In genomic region chr1:70355111-70355407, GRCh38 we compare ENCODE assay signal across 8 cellular contexts. TPM values are rescaled to one million over a fixed set of nuclear protein-coding genes. Genes with fewer than 3 reads are reported as not detected.
DNase-seq lines count a peak whose midpoint lies in the region; ATAC-seq and TF ChIP-seq lines count a peak whose summit lies in the region.

No MANE protein-coding gene starts in this region.

- peaks cover 0 to 7% of the 10 kb centered on the region in 2 donors for H3K36me3 ChIP-seq in left lung

- H3K27ac Mint-ChIP-seq in activated CD4-positive, alpha-beta T cell treated with anti-CD3 and anti-CD28 coated beads, Interleukin-2, amount 10 ng/mL, durations not matched to agents 24 days and 14 days, result peak overlapping the region; percentile 97

- H3K4me1 Mint-ChIP-seq in activated CD4-positive, alpha-beta T cell treated with anti-CD3 and anti-CD28 coated beads, Interleukin-2, amount 10 ng/mL, durations not matched to agents 24 days and 14 days, result peaks cover 26% of the 10 kb centered on the region

- peak overlapping the region; percentile 77 to 79 for H3K4me3 ChIP-seq in left lung

- no peak for TF ChIP-seq CTCF in left lung (IDR thresholded peaks at IDR 0.05)

- H3K4me1 ChIP-seq in left lung, result peaks cover 9 to 42% of the 10 kb centered on the region in 2 donors

- no peak for TF ChIP-seq POLR2A in GM18505 (IDR thresholded peaks at IDR 0.05; ENCODE audit: borderline replicate concordance, extremely low read depth, insufficient read depth, insufficient read length)

- H3K27me3 ChIP-seq in left lung, result no peaks in the 10 kb centered on the region

- ATAC-seq in left lung (no peak), GM18505 (IDR thresholded peaks at IDR 0.05; ENCODE audit: unreplicated experiment) (no peak)

- H3K27ac ChIP-seq in angular gyrus (ENCODE audit: low read depth, low read length) (peak overlapping the region; percentile 96), left lung (peak overlapping the region; percentile 90 to 92), temporal lobe (ENCODE audit: low read depth, low read length) (peak overlapping the region; percentile 94)

- peak overlapping the region; percentile 95 for H3K4me3 Mint-ChIP-seq in activated CD4-positive, alpha-beta T cell treated with anti-CD3 and anti-CD28 coated beads, Interleukin-2, amount 10 ng/mL, durations not matched to agents 24 days and 14 days

- DNase-seq in activated CD4-positive, alpha-beta T cell treated with anti-CD3 and anti-CD28 coated beads, Interleukin-2, amount 10 ng/mL, durations not matched to agents 24 days and 14 days, result no peak
- no peak for DNase-seq in activated CD4-positive, alpha-beta T cell treated with anti-CD3 and anti-CD28 coated beads for 4 hours
- DNase-seq in left lung (no peak), NOMO-1 treated with dmso at 0.1 percent for 144 hours (lab: John Stamatoyannopoulos, UW; ENCODE audit: unreplicated experiment) (no peak), SHP77 treated with DMSO at 0.1 percent for 48 hours (lab: John Stamatoyannopoulos, UW) (no peak)

- no peaks in the 10 kb centered on the region for H3K27me3 Mint-ChIP-seq in activated CD4-positive, alpha-beta T cell treated with anti-CD3 and anti-CD28 coated beads, Interleukin-2, amount 10 ng/mL, durations not matched to agents 24 days and 14 days

- H3K36me3 Mint-ChIP-seq in activated CD4-positive, alpha-beta T cell treated with anti-CD3 and anti-CD28 coated beads, Interleukin-2, amount 10 ng/mL, durations not matched to agents 24 days and 14 days (ENCODE audit: low read depth), result peaks cover 24% of the 10 kb centered on the region

- H3K9me3 Mint-ChIP-seq in activated CD4-positive, alpha-beta T cell treated with anti-CD3 and anti-CD28 coated beads, Interleukin-2, amount 10 ng/mL, durations not matched to agents 24 days and 14 days, result peaks cover 3% of the 10 kb centered on the region

- no peaks in the 10 kb centered on the region for H3K9me3 ChIP-seq in left lung

- intact Hi-C loops in activated CD4-positive, alpha-beta T cell treated with anti-CD3 and anti-CD28 coated beads, Interleukin-2, amount 10 ng/mL, durations not matched to agents 24 days and 14 days (cut with micrococcal nuclease), result loop anchor here (1.0 to 10.0 kb wide), 2 partner anchors 150 to 726 kb away; partner anchors contain the start of gene ZRANB2
- intact Hi-C loops in left lung (cut with DNase I), result no loop called here

RNA-seq across cellular contexts. Expression of gene ANKRD13C, which starts 0.5 kb away (rescaled TPM):
- total RNA-seq in activated CD4-positive, alpha-beta T cell treated with anti-CD3 and anti-CD28 coated beads, Interleukin-2, amount 10 ng/mL, durations not matched to agents 24 days and 14 days, result 22.2 and 24.6 TPM in 2 replicates
- total RNA-seq in left lung, result 10 to 100 TPM; 19.1 to 19.5 TPM
- 65.4 TPM for total RNA-seq in temporal lobe

RNA-seq across cellular contexts. Expression of gene CTH, which starts 56.0 kb away (rescaled TPM):
- 12.7 and 14.3 TPM in 2 replicates for total RNA-seq in activated CD4-positive, alpha-beta T cell treated with anti-CD3 and anti-CD28 coated beads, Interleukin-2, amount 10 ng/mL, durations not matched to agents 24 days and 14 days
- total RNA-seq in left lung (1 to 10 TPM; 6.5 to 8.1 TPM), temporal lobe (4.2 TPM)
